Comparison of ENCODE assay signal across 20 cellular contexts in genomic region chr17:3795758-3796102, GRCh38. TPM values are rescaled to one million over a fixed set of nuclear protein-coding genes. Genes with fewer than 3 reads are reported as not detected.
DNase-seq lines count a peak whose midpoint lies in the region; ATAC-seq and TF ChIP-seq lines count a peak whose summit lies in the region.
"Had no signal": no experiment of that assay in that cellular context is flagged by ENCODE, and none has a peak within 500 bp of the region (broad histone marks: within the 10 kb centered on the region; RNA-seq: fewer than 3 reads in every experiment).

No MANE protein-coding gene starts in this region.

- no peak for DNase-seq in activated CD8-positive, alpha-beta memory T cell treated with anti-CD3 and anti-CD28 coated beads, Interleukin-2, amount 10 ng/mL, durations not matched to agents 7 days and 5 days
- DNase-seq in activated CD8-positive, alpha-beta memory T cell treated with anti-CD3 and anti-CD28 coated beads for 24 hours = no peak
- no peak for DNase-seq in Peyer's patch
- DNase-seq in central memory CD8-positive, alpha-beta T cell (ENCODE audit: low spot score in 2 of 2) = no peak
- no peak for DNase-seq in smooth muscle cell (lab: John Stamatoyannopoulos, UW; ENCODE audit: unreplicated experiment)
- no peak for DNase-seq in hepatic stellate cell (ENCODE audit: low spot score)
- DNase-seq: 8988T, cortex of kidney, head of caudate nucleus, NCI-H1092 treated with DMSO at 0.1 percent for 48 hours, NCI-H2081, PC-9, uterus had no signal

- H3K4me3 Mint-ChIP-seq in activated CD8-positive, alpha-beta memory T cell treated with anti-CD3 and anti-CD28 coated beads, Interleukin-2, amount 10 ng/mL, durations not matched to agents 7 days and 5 days = peak overlapping the region; percentile 81
- peak overlapping the region; percentile 51 for H3K4me3 Mint-ChIP-seq in central memory CD8-positive, alpha-beta T cell
- H3K4me3 Mint-ChIP-seq: brain had no signal

- H3K36me3 Mint-ChIP-seq in activated CD8-positive, alpha-beta memory T cell treated with anti-CD3 and anti-CD28 coated beads, Interleukin-2, amount 10 ng/mL, durations not matched to agents 7 days and 5 days = peaks cover 28% of the 10 kb centered on the region
- peaks cover 22% of the 10 kb centered on the region for H3K36me3 Mint-ChIP-seq in central memory CD8-positive, alpha-beta T cell (ENCODE audit: insufficient read depth)
- H3K36me3 Mint-ChIP-seq: brain had no signal

- 96% methylated on average over 20 of the region's 20 CpGs for WGBS in smooth muscle cell (ENCODE audit: low lambda C conversion rate)

- no peaks in the 10 kb centered on the region for H3K27me3 ChIP-seq in Peyer's patch
- H3K27me3 ChIP-seq in smooth muscle cell (ENCODE audit: low read depth) = no peaks in the 10 kb centered on the region
- H3K27me3 ChIP-seq: SJCRH30, uterus had no signal

- no peaks in the 10 kb centered on the region for H4K20me1 ChIP-seq in smooth muscle cell (ENCODE audit: low read depth)

- no peaks in the 10 kb centered on the region for H3K36me3 ChIP-seq in Peyer's patch
- H3K36me3 ChIP-seq in smooth muscle cell (ENCODE audit: low read depth) = no peaks in the 10 kb centered on the region
- H3K36me3 ChIP-seq: SJCRH30, uterus had no signal

- H3K4me3 ChIP-seq in Peyer's patch (no peak overlapping the region), smooth muscle cell (no peak overlapping the region)
- H3K4me3 ChIP-seq: GM23248, PC-9, SJCRH30, uterus had no signal

- H3K9me3 Mint-ChIP-seq in activated CD8-positive, alpha-beta memory T cell treated with anti-CD3 and anti-CD28 coated beads, Interleukin-2, amount 10 ng/mL, durations not matched to agents 7 days and 5 days (ENCODE audit: low read depth) = no peaks in the 10 kb centered on the region
- H3K9me3 Mint-ChIP-seq in central memory CD8-positive, alpha-beta T cell = no peaks in the 10 kb centered on the region
- H3K9me3 Mint-ChIP-seq: T-helper 1 cell treated with Interleukin-12 subunit alpha and Interleukin-12 subunit beta and Interleukin-4 antibody, amounts not matched to agents 30 μg/mL and 1 μg/mL, for 36 hours had no signal

- no peak for TF ChIP-seq POLR2A in Peyer's patch (IDR thresholded peaks at IDR 0.05)

- peaks cover 85% of the 10 kb centered on the region for H3K4me1 Mint-ChIP-seq in activated CD8-positive, alpha-beta memory T cell treated with anti-CD3 and anti-CD28 coated beads, Interleukin-2, amount 10 ng/mL, durations not matched to agents 7 days and 5 days
- H3K4me1 Mint-ChIP-seq in central memory CD8-positive, alpha-beta T cell = peaks cover 52% of the 10 kb centered on the region

- peaks cover 6% of the 10 kb centered on the region for H3K27me3 Mint-ChIP-seq in activated CD8-positive, alpha-beta memory T cell treated with anti-CD3 and anti-CD28 coated beads, Interleukin-2, amount 10 ng/mL, durations not matched to agents 7 days and 5 days
- H3K27me3 Mint-ChIP-seq in central memory CD8-positive, alpha-beta T cell = no peaks in the 10 kb centered on the region

- CTCF ChIA-PET in activated CD8-positive, alpha-beta memory T cell treated with anti-CD3 and anti-CD28 coated beads, Interleukin-2, amount 10 ng/mL, durations not matched to agents 7 days and 5 days (lab: Charles Lee) = interaction anchor here (1.0 to 3.5 kb wide), 10 partner anchors 8 to 113 kb away, joined by 3 to 27 read pairs (median 6); no protein-coding TSS in a partner anchor

- H3K4me2 ChIP-seq in smooth muscle cell = no peak overlapping the region
- H3K4me2 ChIP-seq: KMS-11, PC-9 had no signal

- ATAC-seq in activated CD8-positive, alpha-beta memory T cell treated with anti-CD3 and anti-CD28 coated beads, Interleukin-2, amount 10 ng/mL, durations not matched to agents 7 days and 5 days = no peak
- no peak for ATAC-seq in central memory CD8-positive, alpha-beta T cell (replicated peaks; ENCODE audit: extremely low read depth, poor library complexity, severe bottlenecking)
- ATAC-seq in GM21360 (IDR thresholded peaks at IDR 0.05; ENCODE audit: unreplicated experiment) (no peak), GM21786 (IDR thresholded peaks at IDR 0.05; ENCODE audit: unreplicated experiment) (no peak)

- H3K9ac ChIP-seq in smooth muscle cell (ENCODE audit: low read depth) = peak overlapping the region; percentile 96
- H3K9ac ChIP-seq: GM23248, KMS-11 had no signal

- H2AFZ ChIP-seq in smooth muscle cell (ENCODE audit: low read depth) = no peak overlapping the region
- H2AFZ ChIP-seq: GM23248, PC-9 had no signal

- peak overlapping the region in 3 of 4 donors; percentile 20 to 72 (median 71) for H3K27ac ChIP-seq in Peyer's patch
- peak overlapping the region; percentile 99 for H3K27ac ChIP-seq in smooth muscle cell (ENCODE audit: low read depth)
- H3K27ac ChIP-seq: GM23248, KMS-11, PC-9, uterus had no signal

- H3K79me2 ChIP-seq in smooth muscle cell (ENCODE audit: low read depth) = no peaks in the 10 kb centered on the region

- peaks cover 0 to 9% (median 0%) of the 10 kb centered on the region in 4 donors for H3K4me1 ChIP-seq in Peyer's patch
- peaks cover 12% of the 10 kb centered on the region for H3K4me1 ChIP-seq in smooth muscle cell (ENCODE audit: low read depth)
- H3K4me1 ChIP-seq: SJCRH30, uterus had no signal

- H3K27ac Mint-ChIP-seq in activated CD8-positive, alpha-beta memory T cell treated with anti-CD3 and anti-CD28 coated beads, Interleukin-2, amount 10 ng/mL, durations not matched to agents 7 days and 5 days = peak overlapping the region; percentile 86
- H3K27ac Mint-ChIP-seq in central memory CD8-positive, alpha-beta T cell (ENCODE audit: low read depth) = peak overlapping the region; percentile 100

- H3F3A ChIP-seq in smooth muscle cell (ENCODE audit: low read depth) = peaks cover 25% of the 10 kb centered on the region

- H3K9me3 ChIP-seq in Peyer's patch = no peaks in the 10 kb centered on the region
- H3K9me3 ChIP-seq in smooth muscle cell (replicated peaks; ENCODE audit: low read depth) = no peaks in the 10 kb centered on the region
- H3K9me3 ChIP-seq: SJCRH30, uterus had no signal

- TF ChIP-seq CTCF in Peyer's patch (IDR thresholded peaks at IDR 0.05) (no peak), smooth muscle cell (IDR thresholded peaks at IDR 0.05; ENCODE audit: borderline replicate concordance, insufficient read depth, poor library complexity, severe bottlenecking) (no peak)

RNA-seq across cellular contexts. Expression of gene ITGAE, which starts 5.3 kb away (rescaled TPM):
- 10 to 100 TPM; 54.4 to 70.9 TPM for total RNA-seq in activated CD8-positive, alpha-beta memory T cell treated with anti-CD3 and anti-CD28 coated beads, Interleukin-2, amount 10 ng/mL, durations not matched to agents 7 days and 5 days
- total RNA-seq in Peyer's patch (10 to 100 TPM; 14.9 to 41.8 (median 31.5) TPM), smooth muscle cell (43.8 and 51.2 TPM in 2 replicates)
- polyA plus RNA-seq in smooth muscle cell = 61.4 and 66.7 TPM in 2 replicates

RNA-seq across cellular contexts. Expression of gene NCBP3, which starts 50.3 kb away (rescaled TPM):
- 10 to 100 TPM; 46.3 to 48.7 TPM for total RNA-seq in activated CD8-positive, alpha-beta memory T cell treated with anti-CD3 and anti-CD28 coated beads, Interleukin-2, amount 10 ng/mL, durations not matched to agents 7 days and 5 days
- total RNA-seq in Peyer's patch = 10 to 100 TPM; 24.8 to 41.6 (median 32.2) TPM
- 28.3 and 30.0 TPM in 2 replicates for total RNA-seq in smooth muscle cell
- polyA plus RNA-seq in smooth muscle cell = 30.7 and 32.4 TPM in 2 replicates
